ENCODE assay signal across 12 cellular contexts in genomic region chr3:190076601-190077444, GRCh38. TPM values are rescaled to one million over a fixed set of nuclear protein-coding genes. Genes with fewer than 3 reads are reported as not detected.
DNase-seq lines count a peak whose midpoint lies in the region; ATAC-seq and TF ChIP-seq lines count a peak whose summit lies in the region.
"Had no signal": no experiment of that assay in that cellular context is flagged by ENCODE, and none has a peak within 500 bp of the region (broad histone marks: within the 10 kb centered on the region; RNA-seq: fewer than 3 reads in every experiment).

No MANE protein-coding gene starts in this region.

- 13 to 39% (median 34%) methylated on average over 1 of the region's 1 CpG for WGBS in heart left ventricle, 4 donors
- 4% methylated on average over 1 of the region's 1 CpG for WGBS in aorta, 2 donors

- intact Hi-C loops in heart left ventricle (cut with DNase I) (loop anchor here in 2 of 10 donors (5.0 to 10.0 kb wide), 2 partner anchors 55 to 58 kb away; no protein-coding TSS in a partner anchor), left ventricle myocardium superior (cut with micrococcal nuclease) (no loop called here), lower lobe of right lung (cut with DNase I) (no loop called here), aorta (cut with DNase I) (loop anchor here in 1 of 2 donors (2.0 kb wide), 1 partner anchor 18 kb away; no protein-coding TSS in a partner anchor)

- H3K4me1 ChIP-seq in heart left ventricle (peaks cover 0 to 25% (median 1%) of the 10 kb centered on the region in 12 donors), lower lobe of right lung (peaks cover 20% of the 10 kb centered on the region), aorta (ENCODE audit: control insufficient read depth in 1 of 2, insufficient read depth in 2 of 2, low read length in 2 of 2) (peaks cover 0 to 4% of the 10 kb centered on the region in 2 donors)
- H3K4me1 ChIP-seq: BLaER1 had no signal

- no peaks in the 10 kb centered on the region for H3K36me3 ChIP-seq in heart left ventricle
- no peaks in the 10 kb centered on the region for H3K36me3 ChIP-seq in lower lobe of right lung
- no peaks in the 10 kb centered on the region for H3K36me3 ChIP-seq in aorta (ENCODE audit: control insufficient read depth in 1 of 2, insufficient read depth in 2 of 2, low read length in 1 of 2)
- H3K36me3 ChIP-seq: BLaER1 had no signal

- no peaks in the 10 kb centered on the region for H3K9me3 ChIP-seq in heart left ventricle
- no peaks in the 10 kb centered on the region for H3K9me3 ChIP-seq in lower lobe of right lung
- no peaks in the 10 kb centered on the region for H3K9me3 ChIP-seq in aorta (ENCODE audit: control insufficient read depth, low read length)
- H3K9me3 ChIP-seq: BLaER1 had no signal

- ATAC-seq in heart left ventricle (peak; percentile 53 to 85 (median 67)), left ventricle myocardium superior (no peak), lower lobe of right lung (peak; percentile 80 to 90), aorta (ENCODE audit: low FRiP score) (peak; percentile 88)

- no peak for TF ChIP-seq POLR2A in heart left ventricle (IDR thresholded peaks at IDR 0.05)

- no peaks in the 10 kb centered on the region for H3K27me3 ChIP-seq in heart left ventricle
- H3K27me3 ChIP-seq in lower lobe of right lung (ENCODE audit: low read depth) = no peaks in the 10 kb centered on the region
- no peaks in the 10 kb centered on the region for H3K27me3 ChIP-seq in aorta (ENCODE audit: control insufficient read depth in 1 of 2, insufficient read depth in 2 of 2, low read length in 1 of 2)
- H3K27me3 ChIP-seq: BLaER1 had no signal

- DNase-seq in heart left ventricle (peak in 2 of 5 donors; percentile 21 to 28), left ventricle myocardium superior (no peak), cardiac fibroblast (ENCODE audit: low read depth in 2 of 2) (peak; percentile 96 to 99), lower lobe of right lung (no peak), aorta (peak; percentile 71 to 75), MV-4-11 (lab: John Stamatoyannopoulos, UW) (no peak), DMS79 (lab: John Stamatoyannopoulos, UW) (no peak), NAMALWA (ENCODE audit: low spot score) (no peak)
- DNase-seq: central memory CD4-positive, alpha-beta T cell; SIG-M5; stimulated activated CD4-positive, alpha-beta T cell treated with anti-CD3 and anti-CD28 coated beads, Interleukin-2, amount 100 ng/mL, for 48 hours had no signal

- H3K4me3 ChIP-seq in heart left ventricle = no peak overlapping the region
- H3K4me3 ChIP-seq in cardiac fibroblast (replicated peaks in 1 of 2; ENCODE audit: low read depth in 2 of 2, low read length in 2 of 2) = no peak overlapping the region
- no peak overlapping the region for H3K4me3 ChIP-seq in lower lobe of right lung
- H3K4me3 ChIP-seq in aorta (ENCODE audit: low read length in 2 of 2) = no peak overlapping the region
- H3K4me3 ChIP-seq: BLaER1 had no signal

- TF ChIP-seq CTCF in heart left ventricle (IDR thresholded peaks at IDR 0.05) (no peak), cardiac fibroblast (IDR thresholded peaks at IDR 0.05; ENCODE audit: low read depth, low read length) (no peak), lower lobe of right lung (IDR thresholded peaks at IDR 0.05) (no peak)

- H3K27ac ChIP-seq in heart left ventricle (peak overlapping the region in 3 of 12 donors; percentile 9 to 55 (median 48)), lower lobe of right lung (no peak overlapping the region), aorta (ENCODE audit: low read depth in 1 of 2, low read length in 2 of 2) (peak overlapping the region; percentile 55 to 91)
- H3K27ac ChIP-seq: BLaER1 had no signal

RNA-seq across cellular contexts. Expression of gene P3H2, which starts 43.9 kb away (rescaled TPM):
- total RNA-seq in heart left ventricle (10 to 100 TPM in 2 of 9 donors, 1 to 10 TPM in 7; 1.5 to 24.8 (median 4.3) TPM), left ventricle myocardium superior (1.2 TPM), lower lobe of right lung (61.9 TPM), aorta (10 to 100 TPM; 23.9 to 25.8 TPM)
- polyA plus RNA-seq in heart left ventricle (1 to 10 TPM in 1 of 2 donors, under 1 TPM in 1; 0.55 to 1.1 TPM), aorta (1 to 10 TPM; 6.1 to 7.5 TPM)

Comparison
In these comparisons a context has a peak if more than half of its experiments do, and no peak if none do; other contexts are left out.
1. DNase-seq: peak in cardiac fibroblast (2 of 2) and aorta (2 of 2); none in left ventricle myocardium superior (single experiment), lower lobe of right lung (single experiment), MV-4-11 (single experiment), DMS79 (single experiment) and NAMALWA (single experiment).